2 cellular contexts compared by ENCODE assay signal in the genomic region with DNA sequence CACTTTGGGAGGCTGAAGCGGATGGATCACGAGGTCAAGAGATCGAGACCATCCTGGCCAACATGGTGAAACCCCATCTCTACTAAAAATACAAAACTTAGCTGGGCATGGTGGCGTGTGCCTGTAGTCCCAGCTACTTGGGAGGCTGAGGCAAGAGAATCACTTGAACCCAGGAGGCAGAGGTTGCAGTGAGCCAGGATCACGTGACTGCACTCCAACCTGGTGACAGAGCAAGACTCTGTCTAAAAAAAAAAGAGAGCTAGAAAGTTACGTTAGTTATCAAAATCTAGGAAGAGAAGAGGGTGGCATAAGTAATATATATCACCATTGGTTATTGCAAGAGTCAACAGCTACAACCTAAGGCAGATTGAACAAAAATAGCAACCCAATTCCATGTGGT.
A peak's percentile ranks its signal among the peaks of the same experiment; 100 is the strongest.
TF ChIP-seq lines count a peak whose summit lies in the region.

No MANE protein-coding gene starts in this region.

TF ChIP-seq in K562, 482 proteins besides CTCF, POLR2A, EP300 and RAD21:
- TF ChIP-seq, protein P1, sequence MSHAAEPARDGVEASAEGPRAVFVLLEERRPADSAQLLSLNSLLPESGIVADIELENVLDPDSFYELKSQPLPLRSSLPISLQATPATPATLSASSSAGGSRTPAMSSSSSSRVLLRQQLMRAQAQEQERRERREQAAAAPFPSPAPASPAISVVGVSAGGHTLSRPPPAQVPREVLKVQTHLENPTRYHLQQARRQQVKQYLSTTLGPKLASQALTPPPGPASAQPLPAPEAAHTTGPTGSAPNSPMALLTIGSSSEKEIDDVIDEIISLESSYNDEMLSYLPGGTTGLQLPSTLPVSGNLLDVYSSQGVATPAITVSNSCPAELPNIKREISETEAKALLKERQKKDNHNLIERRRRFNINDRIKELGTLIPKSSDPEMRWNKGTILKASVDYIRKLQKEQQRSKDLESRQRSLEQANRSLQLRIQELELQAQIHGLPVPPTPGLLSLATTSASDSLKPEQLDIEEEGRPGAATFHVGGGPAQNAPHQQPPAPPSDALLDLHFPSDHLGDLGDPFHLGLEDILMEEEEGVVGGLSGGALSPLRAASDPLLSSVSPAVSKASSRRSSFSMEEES (CRISPR knock-in tag; IDR thresholded peaks at IDR 0.05), result peak; percentile 73

TF ChIP-seq in HepG2, 621 proteins besides CTCF, POLR2A, EP300 and RAD21:
- TF ChIP-seq RAD51 (IDR thresholded peaks at IDR 0.05; ENCODE audit: borderline replicate concordance), result peak; percentile 85
